39 cellular contexts compared by ENCODE assay signal in the genomic region with DNA sequence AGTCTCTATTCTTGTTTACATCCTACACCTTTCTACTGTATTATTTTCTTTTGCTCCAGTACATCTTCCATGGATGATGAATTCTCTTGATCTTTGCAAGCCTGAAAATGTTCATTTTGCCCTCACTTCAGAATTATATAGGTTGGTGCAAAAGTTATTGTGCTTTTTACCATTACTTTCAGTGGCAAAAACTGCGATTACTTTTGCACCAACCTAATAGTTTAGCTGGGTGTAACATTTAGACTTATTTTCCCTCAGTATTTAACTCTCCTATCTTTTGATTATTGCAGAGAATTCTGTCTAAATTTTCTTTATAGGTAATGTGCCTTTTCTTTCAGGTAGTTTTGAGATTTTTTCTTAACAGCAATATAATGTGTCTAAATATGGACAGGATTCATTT.
"Had no signal": no experiment of that assay in that cellular context is flagged by ENCODE, and none has a peak within 500 bp of the region (broad histone marks: within the 10 kb centered on the region; RNA-seq: fewer than 3 reads in every experiment).

No MANE protein-coding gene starts in this region.

- H3K4me1 Mint-ChIP-seq: activated naive CD4-positive, alpha-beta T cell treated with anti-CD3 and anti-CD28 coated beads, Interleukin-2, amount 10 ng/mL, durations not matched to agents 7 days and 5 days; activated naive CD4-positive, alpha-beta T cell treated with anti-CD3 and anti-CD28 coated beads, Interleukin-2, amount 50 U/mL, for 24 hours; activated naive CD8-positive, alpha-beta T cell treated with anti-CD3 and anti-CD28 coated beads for 36 hours; activated naive CD8-positive, alpha-beta T cell treated with anti-CD3 and anti-CD28 coated beads, Interleukin-2, amount 10 ng/mL, durations not matched to agents 7 days and 5 days; activated naive CD8-positive, alpha-beta T cell treated with anti-CD3 and anti-CD28 coated beads, Interleukin-2, amount 50 U/mL, for 24 hours; activated T-helper 17 cell treated with anti-CD3 and anti-CD28 coated beads, Interleukin-2, amount 50 U/mL, for 72 hours; brain; central memory CD8-positive, alpha-beta T cell had no signal

- DNase-seq: activated effector memory CD4-positive, alpha-beta T cell treated with anti-CD3 and anti-CD28 coated beads, Interleukin-2, amount 50 U/mL, for 16 hours; activated effector memory CD4-positive, alpha-beta T cell treated with Interleukin-2 at 50 U/mL for 16 hours; activated gamma-delta T cell; activated gamma-delta T cell treated with Interleukin-2 at 50 U/mL for 16 hours; activated naive CD4-positive, alpha-beta T cell; activated naive CD4-positive, alpha-beta T cell treated with anti-CD3 and anti-CD28 coated beads for 36 hours; activated naive CD4-positive, alpha-beta T cell treated with anti-CD3 and anti-CD28 coated beads, Interleukin-2, amount 10 ng/mL, durations not matched to agents 7 days and 5 days; activated naive CD4-positive, alpha-beta T cell treated with anti-CD3 and anti-CD28 coated beads, Interleukin-2, amount 50 U/mL, for 16 hours; activated naive CD4-positive, alpha-beta T cell treated with Interleukin-2 at 50 U/mL for 16 hours; activated naive CD8-positive, alpha-beta T cell treated with anti-CD3 and anti-CD28 coated beads for 36 hours; activated naive CD8-positive, alpha-beta T cell treated with anti-CD3 and anti-CD28 coated beads, Interleukin-2, amount 10 ng/mL, durations not matched to agents 7 days and 5 days; activated naive CD8-positive, alpha-beta T cell treated with anti-CD3 and anti-CD28 coated beads, Interleukin-2, amount 50 U/mL, for 24 hours; activated T-cell treated with anti-CD3 and anti-CD28 coated beads, Interleukin-2, amount 50 U/mL, for 1 hour; activated T-cell treated with anti-CD3 and anti-CD28 coated beads, Interleukin-2, amount 50 U/mL, for 24 hours; activated T-cell treated with anti-CD3 and anti-CD28 coated beads, Interleukin-2, amount 50 U/mL, for 4 hours; activated T-cell treated with anti-CD3 and anti-CD28 coated beads, Interleukin-2, amount 50 U/mL, for 48 hours; adrenal gland; amniotic stem cell; amygdala; anterior cingulate cortex; aorta; body of pancreas; brain microvascular endothelial cell; caudate nucleus; central memory CD4-positive, alpha-beta T cell; cerebellar nuclear complex had no signal

- H3K27me3 ChIP-seq: adrenal gland, ascending aorta, body of pancreas, brain microvascular endothelial cell, breast epithelium, cardiac muscle cell had no signal

- H3K36me3 ChIP-seq: adrenal gland, brain microvascular endothelial cell, breast epithelium had no signal

- H3K9me3 ChIP-seq: adrenal gland, ascending aorta, body of pancreas, breast epithelium had no signal

- H3K4me3 Mint-ChIP-seq: activated naive CD4-positive, alpha-beta T cell treated with anti-CD3 and anti-CD28 coated beads for 36 hours; activated naive CD4-positive, alpha-beta T cell treated with anti-CD3 and anti-CD28 coated beads, Interleukin-2, amount 10 ng/mL, durations not matched to agents 7 days and 5 days; activated naive CD4-positive, alpha-beta T cell treated with anti-CD3 and anti-CD28 coated beads, Interleukin-2, amount 50 U/mL, for 24 hours; activated naive CD8-positive, alpha-beta T cell; activated naive CD8-positive, alpha-beta T cell treated with anti-CD3 and anti-CD28 coated beads for 36 hours; activated naive CD8-positive, alpha-beta T cell treated with anti-CD3 and anti-CD28 coated beads, Interleukin-2, amount 10 ng/mL, durations not matched to agents 7 days and 5 days; activated naive CD8-positive, alpha-beta T cell treated with anti-CD3 and anti-CD28 coated beads, Interleukin-2, amount 50 U/mL, for 24 hours; activated T-cell treated with anti-CD3 and anti-CD28 coated beads, Interleukin-2, amount 50 U/mL, for 24 hours; activated T-cell treated with anti-CD3 and anti-CD28 coated beads, Interleukin-2, amount 50 U/mL, for 4 hours; activated T-helper 1 cell treated with anti-CD3 and anti-CD28 coated beads, Interleukin-12 subunit alpha, Interleukin-12 subunit beta, Interleukin-2, Interleukin-4 antibody, amounts not matched to agents 30 ng/mL and 10 ng/mL and 1 ng/mL, durations not matched to agents 14 hours and 24 hours and 36 hours; activated T-helper 17 cell treated with anti-CD3 and anti-CD28 coated beads, Interleukin-2, amount 50 U/mL, for 72 hours; brain; central memory CD8-positive, alpha-beta T cell had no signal

- FAIRE-seq: astrocyte, bronchial epithelial cell had no signal

- H3K27ac Mint-ChIP-seq: activated naive CD4-positive, alpha-beta T cell treated with anti-CD3 and anti-CD28 coated beads for 36 hours; activated naive CD4-positive, alpha-beta T cell treated with anti-CD3 and anti-CD28 coated beads, Interleukin-2, amount 10 ng/mL, durations not matched to agents 7 days and 5 days; activated naive CD4-positive, alpha-beta T cell treated with anti-CD3 and anti-CD28 coated beads, Interleukin-2, amount 50 U/mL, for 24 hours; activated naive CD4-positive, alpha-beta T cell treated with anti-CD3 and anti-CD28 coated beads, Interleukin-2, amount 50 U/mL, for 72 hours; activated naive CD8-positive, alpha-beta T cell; activated naive CD8-positive, alpha-beta T cell treated with anti-CD3 and anti-CD28 coated beads for 36 hours; activated naive CD8-positive, alpha-beta T cell treated with anti-CD3 and anti-CD28 coated beads, Interleukin-2, amount 10 ng/mL, durations not matched to agents 7 days and 5 days; activated naive CD8-positive, alpha-beta T cell treated with anti-CD3 and anti-CD28 coated beads, Interleukin-2, amount 50 U/mL, for 24 hours; activated T-cell treated with anti-CD3 and anti-CD28 coated beads, Interleukin-2, amount 50 U/mL, for 24 hours; activated T-helper 1 cell treated with anti-CD3 and anti-CD28 coated beads, Interleukin-12 subunit alpha, Interleukin-12 subunit beta, Interleukin-2, Interleukin-4 antibody, amounts not matched to agents 30 ng/mL and 10 ng/mL and 1 ng/mL, durations not matched to agents 14 hours and 24 hours and 36 hours; activated T-helper 17 cell treated with anti-CD3 and anti-CD28 coated beads, Interleukin-2, amount 50 U/mL, for 72 hours; activated T-helper 2 cell treated with anti-CD3 and anti-CD28 coated beads, Interferon-gamma antibody, Interleukin-2, Interleukin-4, amounts not matched to agents 10 μg/mL and 5 μg/mL and 100 μg/mL, durations not matched to agents 14 hours and 24 hours and 36 hours; brain had no signal

- H3K27me3 Mint-ChIP-seq: activated naive CD4-positive, alpha-beta T cell treated with anti-CD3 and anti-CD28 coated beads, Interleukin-2, amount 10 ng/mL, durations not matched to agents 7 days and 5 days; activated naive CD4-positive, alpha-beta T cell treated with anti-CD3 and anti-CD28 coated beads, Interleukin-2, amount 50 U/mL, for 24 hours; activated naive CD8-positive, alpha-beta T cell; activated naive CD8-positive, alpha-beta T cell treated with anti-CD3 and anti-CD28 coated beads for 36 hours; activated naive CD8-positive, alpha-beta T cell treated with anti-CD3 and anti-CD28 coated beads, Interleukin-2, amount 10 ng/mL, durations not matched to agents 7 days and 5 days; activated naive CD8-positive, alpha-beta T cell treated with anti-CD3 and anti-CD28 coated beads, Interleukin-2, amount 50 U/mL, for 24 hours; activated T-cell treated with anti-CD3 and anti-CD28 coated beads, Interleukin-2, amount 50 U/mL, for 24 hours; activated T-helper 17 cell treated with anti-CD3 and anti-CD28 coated beads, Interleukin-2, amount 50 U/mL, for 72 hours; brain; central memory CD8-positive, alpha-beta T cell had no signal

- H3K9me3 Mint-ChIP-seq: activated naive CD4-positive, alpha-beta T cell treated with anti-CD3 and anti-CD28 coated beads for 36 hours; activated naive CD4-positive, alpha-beta T cell treated with anti-CD3 and anti-CD28 coated beads, Interleukin-2, amount 10 ng/mL, durations not matched to agents 7 days and 5 days; activated naive CD4-positive, alpha-beta T cell treated with anti-CD3 and anti-CD28 coated beads, Interleukin-2, amount 50 U/mL, for 24 hours; activated naive CD8-positive, alpha-beta T cell treated with anti-CD3 and anti-CD28 coated beads, Interleukin-2, amount 10 ng/mL, durations not matched to agents 7 days and 5 days; activated T-cell treated with anti-CD3 and anti-CD28 coated beads, Interleukin-2, amount 50 U/mL, for 24 hours; activated T-cell treated with anti-CD3 and anti-CD28 coated beads, Interleukin-2, amount 50 U/mL, for 4 hours; activated T-helper 1 cell treated with anti-CD3 and anti-CD28 coated beads, Interleukin-12 subunit alpha, Interleukin-12 subunit beta, Interleukin-2, Interleukin-4 antibody, amounts not matched to agents 30 ng/mL and 10 ng/mL and 1 ng/mL, durations not matched to agents 14 hours and 24 hours and 36 hours; activated T-helper 17 cell treated with anti-CD3 and anti-CD28 coated beads, Interleukin-2, amount 50 U/mL, for 72 hours; activated T-helper 2 cell treated with anti-CD3 and anti-CD28 coated beads, Interferon-gamma antibody, Interleukin-2, Interleukin-4, amounts not matched to agents 10 μg/mL and 5 μg/mL and 100 μg/mL, durations not matched to agents 14 hours and 24 hours and 36 hours; central memory CD8-positive, alpha-beta T cell had no signal

- ATAC-seq: activated naive CD4-positive, alpha-beta T cell treated with anti-CD3 and anti-CD28 coated beads, Interleukin-2, amount 50 U/mL, for 72 hours; activated naive CD8-positive, alpha-beta T cell treated with anti-CD3 and anti-CD28 coated beads, Interleukin-2, amount 50 U/mL, for 24 hours; activated T-cell treated with anti-CD3 and anti-CD28 coated beads, Interleukin-2, amount 50 U/mL, for 4 hours; activated T-helper 17 cell treated with anti-CD3 and anti-CD28 coated beads, Interleukin-2, amount 50 U/mL, for 72 hours; body of pancreas had no signal

- H3K4me1 ChIP-seq: adrenal gland, ascending aorta, body of pancreas, breast epithelium had no signal

- H3K36me3 Mint-ChIP-seq: activated naive CD4-positive, alpha-beta T cell treated with anti-CD3 and anti-CD28 coated beads, Interleukin-2, amount 50 U/mL, for 72 hours had no signal

- H3K27ac ChIP-seq: adrenal gland, ascending aorta, body of pancreas, brain microvascular endothelial cell, breast epithelium, cardiac muscle cell had no signal

- H3K4me3 ChIP-seq: adrenal gland, ascending aorta, body of pancreas, breast epithelium, cardiac muscle cell had no signal
